In the genomic region with DNA sequence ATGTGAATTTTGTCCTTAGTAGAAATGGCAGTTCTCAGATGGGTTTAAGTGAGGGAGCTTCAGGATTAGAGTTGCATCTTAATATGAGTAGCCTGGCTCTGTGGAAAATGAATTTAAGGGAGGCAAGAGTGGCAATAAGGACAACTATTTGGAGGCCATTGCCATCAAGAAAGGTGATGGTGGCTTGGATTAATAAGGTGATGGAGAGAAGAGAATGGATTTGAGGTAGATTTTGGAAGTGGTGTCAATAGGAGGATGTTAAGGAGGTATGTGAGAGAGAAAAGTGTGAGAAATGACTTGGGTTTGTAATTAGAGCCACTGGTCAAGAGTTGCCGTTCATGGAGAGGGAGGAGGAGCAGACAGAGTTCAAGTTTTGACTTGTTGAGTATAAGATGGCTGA, we compare ENCODE assay signal across 2 cellular contexts.
TF ChIP-seq lines count a peak whose summit lies in the region.

No MANE protein-coding gene starts in this region.

TF ChIP-seq in IMR-90, 13 proteins besides CTCF, POLR2A, EP300 and RAD21:
- TF ChIP-seq MXI1 (IDR thresholded peaks at IDR 0.05; ENCODE audit: borderline replicate concordance, low read depth, low read length) (no peak), MAFK (IDR thresholded peaks at IDR 0.05; ENCODE audit: low read depth, low read length) (no peak), BHLHE40 (IDR thresholded peaks at IDR 0.05; ENCODE audit: low read depth, low read length) (no peak), CEBPB (IDR thresholded peaks at IDR 0.05; ENCODE audit: low read depth, low read length) (no peak), FOS (IDR thresholded peaks at IDR 0.05; ENCODE audit: low read depth, low read length) (no peak), NFE2L2 (IDR thresholded peaks at IDR 0.05; ENCODE audit: low read depth, low read length) (no peak), CHD1 (IDR thresholded peaks at IDR 0.05; ENCODE audit: low read depth, low read length) (no peak), SMC3 (IDR thresholded peaks at IDR 0.05; ENCODE audit: low read depth, low read length) (no peak), RCOR1 (IDR thresholded peaks at IDR 0.05; ENCODE audit: insufficient replicate concordance, low read length) (no peak), RFX5 (IDR thresholded peaks at IDR 0.05; ENCODE audit: low read depth, low read length) (no peak), MAZ (IDR thresholded peaks at IDR 0.05; ENCODE audit: borderline replicate concordance, low read depth, low read length) (no peak)
- TF ChIP-seq, protein P1, sequence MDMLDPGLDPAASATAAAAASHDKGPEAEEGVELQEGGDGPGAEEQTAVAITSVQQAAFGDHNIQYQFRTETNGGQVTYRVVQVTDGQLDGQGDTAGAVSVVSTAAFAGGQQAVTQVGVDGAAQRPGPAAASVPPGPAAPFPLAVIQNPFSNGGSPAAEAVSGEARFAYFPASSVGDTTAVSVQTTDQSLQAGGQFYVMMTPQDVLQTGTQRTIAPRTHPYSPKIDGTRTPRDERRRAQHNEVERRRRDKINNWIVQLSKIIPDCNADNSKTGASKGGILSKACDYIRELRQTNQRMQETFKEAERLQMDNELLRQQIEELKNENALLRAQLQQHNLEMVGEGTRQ (IDR thresholded peaks at IDR 0.05; ENCODE audit: low read depth, low read length): no peak
- TF ChIP-seq, protein P2, sequence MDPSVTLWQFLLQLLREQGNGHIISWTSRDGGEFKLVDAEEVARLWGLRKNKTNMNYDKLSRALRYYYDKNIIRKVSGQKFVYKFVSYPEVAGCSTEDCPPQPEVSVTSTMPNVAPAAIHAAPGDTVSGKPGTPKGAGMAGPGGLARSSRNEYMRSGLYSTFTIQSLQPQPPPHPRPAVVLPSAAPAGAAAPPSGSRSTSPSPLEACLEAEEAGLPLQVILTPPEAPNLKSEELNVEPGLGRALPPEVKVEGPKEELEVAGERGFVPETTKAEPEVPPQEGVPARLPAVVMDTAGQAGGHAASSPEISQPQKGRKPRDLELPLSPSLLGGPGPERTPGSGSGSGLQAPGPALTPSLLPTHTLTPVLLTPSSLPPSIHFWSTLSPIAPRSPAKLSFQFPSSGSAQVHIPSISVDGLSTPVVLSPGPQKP (IDR thresholded peaks at IDR 0.05; ENCODE audit: borderline replicate concordance, low read depth, low read length): no peak

TF ChIP-seq in K562, 482 proteins besides CTCF, POLR2A, EP300 and RAD21:
- TF ChIP-seq ZNF785 (CRISPR knock-in tag; IDR thresholded peaks at IDR 0.05) (no peak), BRD4 (IDR thresholded peaks at IDR 0.05) (no peak), OTX1 (CRISPR knock-in tag; IDR thresholded peaks at IDR 0.05) (peak; percentile 39; the same call in 1 of the 2 replicates), ZSCAN29 (IDR thresholded peaks at IDR 0.05) (no peak), ZNF12 (CRISPR knock-in tag; IDR thresholded peaks at IDR 0.05) (no peak), ILK (tag; IDR thresholded peaks at IDR 0.05; ENCODE audit: borderline replicate concordance, low read depth) (no peak), YY1 (IDR thresholded peaks at IDR 0.05; ENCODE audit: borderline replicate concordance in 1 of 3, control insufficient read depth in 1 of 3, extremely low read depth in 1 of 3, insufficient read depth in 3 of 3, insufficient read length in 1 of 3, insufficient replicate concordance in 2 of 3, low read depth in 1 of 3, low read length in 2 of 3) (no peak), XRCC4 (IDR thresholded peaks at IDR 0.05; ENCODE audit: extremely low read depth, insufficient read depth, insufficient read length) (no peak), ZFP91 (CRISPR knock-in tag; IDR thresholded peaks at IDR 0.05) (no peak), ZNF57 (CRISPR knock-in tag; IDR thresholded peaks at IDR 0.05) (no peak), EHMT2 (IDR thresholded peaks at IDR 0.05) (peak; percentile 52; the same call in 1 of the 2 replicates), XRCC5 (IDR thresholded peaks at IDR 0.05; ENCODE audit: low read depth, low read length) (no peak), E4F1 (CRISPR knock-in tag; IDR thresholded peaks at IDR 0.05; ENCODE audit: borderline replicate concordance) (no peak), KDM1A (IDR thresholded peaks at IDR 0.05) (no peak)
- TF ChIP-seq, protein P3, sequence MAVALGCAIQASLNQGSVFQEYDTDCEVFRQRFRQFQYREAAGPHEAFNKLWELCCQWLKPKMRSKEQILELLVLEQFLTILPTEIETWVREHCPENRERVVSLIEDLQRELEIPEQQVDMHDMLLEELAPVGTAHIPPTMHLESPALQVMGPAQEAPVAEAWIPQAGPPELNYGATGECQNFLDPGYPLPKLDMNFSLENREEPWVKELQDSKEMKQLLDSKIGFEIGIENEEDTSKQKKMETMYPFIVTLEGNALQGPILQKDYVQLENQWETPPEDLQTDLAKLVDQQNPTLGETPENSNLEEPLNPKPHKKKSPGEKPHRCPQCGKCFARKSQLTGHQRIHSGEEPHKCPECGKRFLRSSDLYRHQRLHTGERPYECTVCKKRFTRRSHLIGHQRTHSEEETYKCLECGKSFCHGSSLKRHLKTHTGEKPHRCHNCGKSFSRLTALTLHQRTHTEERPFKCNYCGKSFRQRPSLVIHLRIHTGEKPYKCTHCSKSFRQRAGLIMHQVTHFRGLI (CRISPR knock-in tag; IDR thresholded peaks at IDR 0.05): no peak
- TF ChIP-seq, protein P4, sequence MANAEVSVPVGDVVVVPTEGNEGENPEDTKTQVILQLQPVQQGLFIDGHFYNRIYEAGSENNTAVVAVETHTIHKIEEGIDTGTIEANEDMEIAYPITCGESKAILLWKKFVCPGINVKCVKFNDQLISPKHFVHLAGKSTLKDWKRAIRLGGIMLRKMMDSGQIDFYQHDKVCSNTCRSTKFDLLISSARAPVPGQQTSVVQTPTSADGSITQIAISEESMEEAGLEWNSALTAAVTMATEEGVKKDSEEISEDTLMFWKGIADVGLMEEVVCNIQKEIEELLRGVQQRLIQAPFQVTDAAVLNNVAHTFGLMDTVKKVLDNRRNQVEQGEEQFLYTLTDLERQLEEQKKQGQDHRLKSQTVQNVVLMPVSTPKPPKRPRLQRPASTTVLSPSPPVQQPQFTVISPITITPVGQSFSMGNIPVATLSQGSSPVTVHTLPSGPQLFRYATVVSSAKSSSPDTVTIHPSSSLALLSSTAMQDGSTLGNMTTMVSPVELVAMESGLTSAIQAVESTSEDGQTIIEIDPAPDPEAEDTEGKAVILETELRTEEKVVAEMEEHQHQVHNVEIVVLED (CRISPR knock-in tag; IDR thresholded peaks at IDR 0.05): 0 out of 2 replicates have a peak, but pooled peaks have one; percentile 19
